In genomic region chr6:49462927-49463611, GRCh38 we compare ENCODE assay signal across 8 cellular contexts. TPM values are rescaled to one million over a fixed set of nuclear protein-coding genes. Genes with fewer than 3 reads are reported as not detected.
DNase-seq lines count a peak whose midpoint lies in the region; ATAC-seq and TF ChIP-seq lines count a peak whose summit lies in the region.

A gene with protein sequence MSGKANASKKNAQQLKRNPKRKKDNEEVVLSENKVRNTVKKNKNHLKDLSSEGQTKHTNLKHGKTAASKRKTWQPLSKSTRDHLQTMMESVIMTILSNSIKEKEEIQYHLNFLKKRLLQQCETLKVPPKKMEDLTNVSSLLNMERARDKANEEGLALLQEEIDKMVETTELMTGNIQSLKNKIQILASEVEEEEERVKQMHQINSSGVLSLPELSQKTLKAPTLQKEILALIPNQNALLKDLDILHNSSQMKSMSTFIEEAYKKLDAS (plus strand): TSS chr6:49463370. CDS start chr6:49470177, 6,807 bp downstream.
TSS of gene MMUT (minus strand) at chr6:49463253. CDS start at chr6:49459466, 3,787 bp downstream.

- no peaks in the 10 kb centered on the region for H3K9me3 Mint-ChIP-seq in activated CD4-positive, alpha-beta T cell treated with anti-CD3 and anti-CD28 coated beads, Interleukin-2, amount 10 ng/mL, durations not matched to agents 7 days and 5 days

- POLR2A ChIA-PET in activated CD4-positive, alpha-beta T cell treated with anti-CD3 and anti-CD28 coated beads, Interleukin-2, amount 10 ng/mL, durations not matched to agents 7 days and 5 days (lab: Charles Lee) = no interaction called here

- H3K36me3 ChIP-seq in BLaER1 = peaks cover 9% of the 10 kb centered on the region

- peaks cover 8% of the 10 kb centered on the region for H3K36me3 Mint-ChIP-seq in activated CD4-positive, alpha-beta T cell treated with anti-CD3 and anti-CD28 coated beads, Interleukin-2, amount 10 ng/mL, durations not matched to agents 7 days and 5 days (ENCODE audit: low read depth)

- peak within 1 kb of the TSS; percentile 90 for H3K4me3 ChIP-seq in BLaER1
- peak within 1 kb of the TSS; percentile 87 for H3K4me3 ChIP-seq in coronary artery

- H3K4me2 ChIP-seq in BLaER1 = peak within 1 kb of the TSS; percentile 98

- 0 out of 2 replicates have a peak, but pooled peaks cover 3% of the 10 kb centered on the region for H4K20me1 ChIP-seq in BLaER1

- H3K27me3 ChIP-seq in BLaER1 = no peaks in the 10 kb centered on the region

- H3K4me1 ChIP-seq in BLaER1 = peaks cover 41% of the 10 kb centered on the region

- TF ChIP-seq CTCF in coronary artery (IDR thresholded peaks at IDR 0.05) = no peak

- ATAC-seq in GM19328 (IDR thresholded peaks at IDR 0.05; ENCODE audit: unreplicated experiment) = peak; percentile 99
- peak; percentile 97 for ATAC-seq in HG03520 (IDR thresholded peaks at IDR 0.05; ENCODE audit: unreplicated experiment)

- CTCF ChIA-PET in activated CD4-positive, alpha-beta T cell treated with anti-CD3 and anti-CD28 coated beads, Interleukin-2, amount 10 ng/mL, durations not matched to agents 7 days and 5 days (lab: Charles Lee) = no interaction called here

- H3K27me3 Mint-ChIP-seq in activated CD4-positive, alpha-beta T cell treated with anti-CD3 and anti-CD28 coated beads, Interleukin-2, amount 10 ng/mL, durations not matched to agents 7 days and 5 days = no peaks in the 10 kb centered on the region

- peak within 1 kb of the TSS; percentile 98 for H3K27ac Mint-ChIP-seq in activated CD4-positive, alpha-beta T cell treated with anti-CD3 and anti-CD28 coated beads, Interleukin-2, amount 10 ng/mL, durations not matched to agents 7 days and 5 days

- peak within 1 kb of the TSS; percentile 88 for H3K9ac ChIP-seq in BLaER1

- peak within 1 kb of the TSS; percentile 94 for H3K4me3 Mint-ChIP-seq in activated CD4-positive, alpha-beta T cell treated with anti-CD3 and anti-CD28 coated beads, Interleukin-2, amount 10 ng/mL, durations not matched to agents 7 days and 5 days

- DNase-seq in NCI-H69 (lab: John Stamatoyannopoulos, UW) (peak; percentile 99), coronary artery (ENCODE audit: low spot score) (peak; percentile 96), left kidney (ENCODE audit: low read depth, low spot score) (peak; percentile 99)
- DNase-seq in activated CD4-positive, alpha-beta T cell treated with anti-CD3 and anti-CD28 coated beads, Interleukin-2, amount 10 ng/mL, durations not matched to agents 7 days and 5 days = peak; percentile 95
- DNase-seq in stimulated activated CD4-positive, alpha-beta T cell treated with anti-CD3 and anti-CD28 coated beads, Interleukin-2, amount 100 ng/mL, for 24 hours = peak; percentile 87 to 90

- H3K4me1 Mint-ChIP-seq in activated CD4-positive, alpha-beta T cell treated with anti-CD3 and anti-CD28 coated beads, Interleukin-2, amount 10 ng/mL, durations not matched to agents 7 days and 5 days = peaks cover 57% of the 10 kb centered on the region

- H3K27ac ChIP-seq in BLaER1 (peak within 1 kb of the TSS; percentile 83), coronary artery (peak within 1 kb of the TSS; percentile 89 to 95)

- H3K9me3 ChIP-seq in BLaER1 = no peaks in the 10 kb centered on the region

RNA-seq across cellular contexts. Expression of the first gene that starts in this region (rescaled TPM):
- 10 to 100 TPM; 13.3 to 13.9 TPM for total RNA-seq in activated CD4-positive, alpha-beta T cell treated with anti-CD3 and anti-CD28 coated beads, Interleukin-2, amount 10 ng/mL, durations not matched to agents 7 days and 5 days

RNA-seq across cellular contexts. Expression of gene MMUT, which starts in this region (rescaled TPM):
- 10 to 100 TPM; 17.6 to 18.5 TPM for total RNA-seq in activated CD4-positive, alpha-beta T cell treated with anti-CD3 and anti-CD28 coated beads, Interleukin-2, amount 10 ng/mL, durations not matched to agents 7 days and 5 days

Comparison
In these comparisons a context has a peak if more than half of its experiments do, and no peak if none do; other contexts are left out.
1. Peak in every context shown above with its lines: DNase-seq, ATAC-seq, H3K4me3 ChIP-seq and H3K27ac ChIP-seq.